Comparison of ENCODE assay signal across 8 cellular contexts in genomic region chr1:234372011-234372757, GRCh38. TPM values are rescaled to one million over a fixed set of nuclear protein-coding genes. Genes with fewer than 3 reads are reported as not detected.
A peak's percentile ranks its signal among the peaks of the same experiment; 100 is the strongest.
DNase-seq lines count a peak whose midpoint lies in the region; FAIRE-seq and TF ChIP-seq lines count a peak whose summit lies in the region.

No MANE protein-coding gene starts in this region.

- no peaks in the 10 kb centered on the region for H4K20me1 ChIP-seq in keratinocyte (ENCODE audit: control insufficient read depth, extremely low read depth, insufficient read depth, low read length)

- H3K9ac ChIP-seq in keratinocyte (ENCODE audit: control insufficient read depth, extremely low read depth, insufficient read depth, low read length): peak overlapping the region; percentile 87

- POLR2A ChIA-PET in activated CD4-positive, alpha-beta memory T cell treated with anti-CD3 and anti-CD28 coated beads, Interleukin-2, amount 10 ng/mL, durations not matched to agents 7 days and 5 days (lab: Charles Lee): interaction anchor here (1.1 to 2.9 kb wide), 8 partner anchors 8 to 352 kb away, joined by 3 to 34 read pairs (median 10); partner anchors contain the start of gene TARBP1

- CTCF ChIA-PET in activated CD4-positive, alpha-beta memory T cell treated with anti-CD3 and anti-CD28 coated beads, Interleukin-2, amount 10 ng/mL, durations not matched to agents 7 days and 5 days (lab: Charles Lee): interaction anchor here (1.0 to 1.9 kb wide), 5 partner anchors 16 to 106 kb away, joined by 3 to 9 read pairs (median 4); no protein-coding TSS in a partner anchor

- H3K27me3 Mint-ChIP-seq in activated T-cell treated with anti-CD3 and anti-CD28 coated beads, Interleukin-2, amount 50 U/mL, for 24 hours: no peaks in the 10 kb centered on the region
- no peaks in the 10 kb centered on the region for H3K27me3 Mint-ChIP-seq in activated CD4-positive, alpha-beta memory T cell treated with anti-CD3 and anti-CD28 coated beads, Interleukin-2, amount 10 ng/mL, durations not matched to agents 7 days and 5 days

- WGBS in thyroid gland, 2 donors: 62 to 63% methylated on average over 9 of the region's 9 CpGs

- peaks cover 45% of the 10 kb centered on the region for H3K36me3 Mint-ChIP-seq in activated T-cell treated with anti-CD3 and anti-CD28 coated beads, Interleukin-2, amount 50 U/mL, for 24 hours (ENCODE audit: low read depth)
- peaks cover 20% of the 10 kb centered on the region for H3K36me3 Mint-ChIP-seq in activated CD4-positive, alpha-beta memory T cell treated with anti-CD3 and anti-CD28 coated beads, Interleukin-2, amount 10 ng/mL, durations not matched to agents 7 days and 5 days (ENCODE audit: low read depth)

- TF ChIP-seq POLR2A in thyroid gland (IDR thresholded peaks at IDR 0.05): no peak

- no peak for DNase-seq in activated T-cell treated with anti-CD3 and anti-CD28 coated beads, Interleukin-2, amount 50 U/mL, for 24 hours
- DNase-seq in activated T-cell treated with anti-CD3 and anti-CD28 coated beads, Interleukin-2, amount 50 U/mL, for 1 hour: no peak
- no peak for DNase-seq in activated CD4-positive, alpha-beta memory T cell treated with anti-CD3 and anti-CD28 coated beads, Interleukin-2, amount 10 ng/mL, durations not matched to agents 7 days and 5 days
- no peak for DNase-seq in keratinocyte (ENCODE audit: low read depth, low spot score)
- DNase-seq in thyroid gland: no peak
- DNase-seq in NCI-H187 treated with DMSO at 0.1 percent for 48 hours (lab: John Stamatoyannopoulos, UW): no peak
- DNase-seq in COLO829 (ENCODE audit: low spot score): no peak
- no peak for DNase-seq in NCI-H2196 treated with DMSO at 0.1 percent for 48 hours (lab: John Stamatoyannopoulos, UW; ENCODE audit: unreplicated experiment)

- H3K27ac ChIP-seq in keratinocyte (ENCODE audit: control insufficient read depth, insufficient read depth, low read length): peak overlapping the region; percentile 97
- H3K27ac ChIP-seq in thyroid gland: no peak overlapping the region

- H3K4me1 ChIP-seq in keratinocyte (ENCODE audit: control insufficient read depth, extremely low read depth, insufficient read depth, low read length) (peaks cover 30% of the 10 kb centered on the region), thyroid gland (peaks cover 10 to 13% of the 10 kb centered on the region in 2 donors)

- H3K4me3 Mint-ChIP-seq in activated T-cell treated with anti-CD3 and anti-CD28 coated beads, Interleukin-2, amount 50 U/mL, for 24 hours: peak overlapping the region; percentile 98
- H3K4me3 Mint-ChIP-seq in activated CD4-positive, alpha-beta memory T cell treated with anti-CD3 and anti-CD28 coated beads, Interleukin-2, amount 10 ng/mL, durations not matched to agents 7 days and 5 days: peak overlapping the region; percentile 96

- H3K79me2 ChIP-seq in keratinocyte (ENCODE audit: control insufficient read depth, insufficient read depth, low read length): peaks cover 25% of the 10 kb centered on the region

- peak overlapping the region; percentile 100 for H3K27ac Mint-ChIP-seq in activated T-cell treated with anti-CD3 and anti-CD28 coated beads, Interleukin-2, amount 50 U/mL, for 24 hours
- H3K27ac Mint-ChIP-seq in activated CD4-positive, alpha-beta memory T cell treated with anti-CD3 and anti-CD28 coated beads, Interleukin-2, amount 10 ng/mL, durations not matched to agents 7 days and 5 days: peak overlapping the region; percentile 91

- H3K36me3 ChIP-seq in keratinocyte (ENCODE audit: control insufficient read depth in 2 of 2, extremely low read depth in 1 of 2, insufficient read depth in 2 of 2, low read length in 2 of 2): peaks cover 9 to 12% of the 10 kb centered on the region in 2 experiments
- peaks cover 0 to 4% of the 10 kb centered on the region in 2 donors for H3K36me3 ChIP-seq in thyroid gland

- H3K4me3 ChIP-seq in keratinocyte (ENCODE audit: control insufficient read depth in 2 of 3, extremely low read depth in 1 of 3, insufficient read depth in 2 of 3, low read depth in 1 of 3, low read length in 3 of 3) (peak overlapping the region; percentile 57 to 82 (median 67)), thyroid gland (replicated peaks in 1 of 3) (peak overlapping the region in 2 of 3 donors; percentile 67 to 97)

- no peaks in the 10 kb centered on the region for H3K9me3 Mint-ChIP-seq in activated T-cell treated with anti-CD3 and anti-CD28 coated beads, Interleukin-2, amount 50 U/mL, for 24 hours
- H3K9me3 Mint-ChIP-seq in activated CD4-positive, alpha-beta memory T cell treated with anti-CD3 and anti-CD28 coated beads, Interleukin-2, amount 10 ng/mL, durations not matched to agents 7 days and 5 days: no peaks in the 10 kb centered on the region

- intact Hi-C loops in thyroid gland (cut with DNase I): no loop called here

- H3K27me3 ChIP-seq in keratinocyte (ENCODE audit: control insufficient read depth, extremely low read depth, insufficient read depth, low read length) (no peaks in the 10 kb centered on the region), thyroid gland (no peaks in the 10 kb centered on the region)

- no peak for FAIRE-seq in keratinocyte (lab: Jason Lieb, UNC)

- peaks cover 60% of the 10 kb centered on the region for H3K4me1 Mint-ChIP-seq in activated T-cell treated with anti-CD3 and anti-CD28 coated beads, Interleukin-2, amount 50 U/mL, for 24 hours (ENCODE audit: low read depth)
- peaks cover 61% of the 10 kb centered on the region for H3K4me1 Mint-ChIP-seq in activated CD4-positive, alpha-beta memory T cell treated with anti-CD3 and anti-CD28 coated beads, Interleukin-2, amount 10 ng/mL, durations not matched to agents 7 days and 5 days

- no peak overlapping the region for H2AFZ ChIP-seq in keratinocyte (ENCODE audit: control insufficient read depth, low read length)

- no peaks in the 10 kb centered on the region for H3K9me1 ChIP-seq in keratinocyte (ENCODE audit: control insufficient read depth, extremely low read depth, insufficient read depth, low read length)

- H3K9me3 ChIP-seq in keratinocyte (ENCODE audit: control insufficient read depth, low read depth, low read length) (no peaks in the 10 kb centered on the region), thyroid gland (no peaks in the 10 kb centered on the region)

- peak overlapping the region; percentile 95 for H3K4me2 ChIP-seq in keratinocyte (ENCODE audit: control insufficient read depth, extremely low read depth, insufficient read depth, low read depth, low read length)

- dilution Hi-C loops in keratinocyte (cut with MboI; ENCODE audit: extremely low pct_ligation_motif_present, low sequenced_read_pairs): no loop called here

- TF ChIP-seq CTCF in keratinocyte (optimal IDR thresholded peaks at IDR 0.05 in 1 of 3, IDR thresholded peaks at IDR 0.05 in 1 of 3, conservative IDR thresholded peaks at IDR 0.05 in 1 of 3; ENCODE audit: extremely low read depth in 1 of 3, insufficient read depth in 2 of 3, low read length in 3 of 3) (no peak), thyroid gland (IDR thresholded peaks at IDR 0.05) (no peak)

RNA-seq across cellular contexts. Expression of gene COA6, which starts 1.1 kb away (rescaled TPM):
- total RNA-seq in activated CD4-positive, alpha-beta memory T cell treated with anti-CD3 and anti-CD28 coated beads, Interleukin-2, amount 10 ng/mL, durations not matched to agents 7 days and 5 days: 10 to 100 TPM; 39.7 to 44.7 TPM
- 24.2 to 36.0 TPM (median 24.3 TPM) in 3 replicates for polyA plus RNA-seq in keratinocyte
- 25.3 TPM for polyA plus RNA-seq in keratinocyte (2011; ENCODE audit: low read depth)
- polyA plus RNA-seq in keratinocyte (2011; cell fraction: cytosol; rRNA removed): 22.8 and 30.1 TPM in 2 replicates
- polyA plus RNA-seq in keratinocyte (2011; cell fraction: nucleus; rRNA removed): 8.4 and 13.8 TPM in 2 replicates
- polyA plus RNA-seq in keratinocyte (2012; ENCODE audit: low replicate concordance): 42.6 and 52.1 TPM in 2 replicates
- polyA minus RNA-seq in keratinocyte: 2.9 to 5.0 TPM (median 3.8 TPM) in 3 replicates
- polyA minus RNA-seq in keratinocyte (2011; cell fraction: cytosol; rRNA and poly(A)+ RNA removed): 30.9 TPM
- polyA minus RNA-seq in keratinocyte (2011; cell fraction: nucleus; rRNA and poly(A)+ RNA removed): 2.4 and 4.3 TPM in 2 replicates
- total RNA-seq in thyroid gland: 10 to 100 TPM in 3 of 4 donors, 1 to 10 TPM in 1; 8.2 to 32.4 (median 23.8) TPM
